32 cellular contexts compared by ENCODE assay signal in the genomic region with DNA sequence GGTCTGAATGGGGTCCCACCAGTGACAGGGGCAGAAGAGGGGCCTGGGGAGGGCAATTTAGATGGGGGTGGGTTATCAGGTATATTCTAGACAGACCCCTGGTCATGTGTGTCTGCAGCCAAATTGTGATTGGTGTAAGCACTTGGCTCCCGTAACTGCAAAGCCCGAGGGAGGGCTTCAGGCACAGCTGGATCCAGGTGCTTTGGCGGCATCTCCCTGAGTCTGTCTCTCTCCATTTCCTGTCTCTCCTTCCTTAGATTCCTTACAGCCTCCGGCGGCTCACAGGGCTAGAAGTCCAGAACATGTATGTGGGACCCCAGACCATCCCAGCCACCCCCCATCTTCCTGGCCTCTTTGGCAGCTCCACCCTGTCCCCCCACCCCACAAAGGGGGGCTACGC. TPM values are rescaled to one million over a fixed set of nuclear protein-coding genes. Genes with fewer than 3 reads are reported as not detected.
"Had no signal": no experiment of that assay in that cellular context is flagged by ENCODE, and none has a peak within 500 bp of the region (broad histone marks: within the 10 kb centered on the region; RNA-seq: fewer than 3 reads in every experiment).

No MANE protein-coding gene starts in this region.

- H3K27me3 ChIP-seq: ascending aorta, cardiac muscle cell, pancreas, sigmoid colon, uterus had no signal

- H3K4me1 Mint-ChIP-seq: endodermal cell, nephron had no signal

- H3K4me3 ChIP-seq: ascending aorta, cardiac muscle cell, pancreas, prostate gland, sigmoid colon, uterus had no signal

- FAIRE-seq: kidney, pancreas, small intestine had no signal

- H3K9me3 Mint-ChIP-seq: brain; endodermal cell; nephron; stimulated activated naive CD8-positive, alpha-beta T cell treated with anti-CD3 and anti-CD28 coated beads, Interleukin-15, amount 100 ng/mL, for 72 hours; type B pancreatic cell; WTC11 had no signal

- H3K9me3 ChIP-seq: ascending aorta, pancreas, prostate gland, sigmoid colon, uterus had no signal

- H3K27me3 Mint-ChIP-seq: activated CD8-positive, alpha-beta memory T cell treated with anti-CD3 and anti-CD28 coated beads, Interleukin-2, amount 10 ng/mL, durations not matched to agents 7 days and 5 days; activated naive CD8-positive, alpha-beta T cell; brain; stimulated activated memory B cell treated with anti-CD40 and anti-IgM and Interleukin-4, amounts not matched to agents 10 μg/mL and 1 μg/mL and 100 μg/mL, for 72 hours; stimulated activated naive CD8-positive, alpha-beta T cell treated with anti-CD3 and anti-CD28 coated beads, Interleukin-15, amount 100 ng/mL, for 72 hours; type B pancreatic cell had no signal

- H3K27ac ChIP-seq: ascending aorta, cardiac muscle cell, pancreas, prostate gland, sigmoid colon, uterus had no signal

- H3K27ac Mint-ChIP-seq: endodermal cell, nephron, T-helper 17 cell, type B pancreatic cell, WTC11 had no signal

- H3K4me1 ChIP-seq: ascending aorta, pancreas, prostate gland, uterus had no signal

- H3K36me3 Mint-ChIP-seq: activated naive CD8-positive, alpha-beta T cell had no signal

- H3K36me3 ChIP-seq: uterus had no signal

- H3K4me3 Mint-ChIP-seq: activated CD8-positive, alpha-beta memory T cell treated with anti-CD3 and anti-CD28 coated beads, Interleukin-2, amount 10 ng/mL, durations not matched to agents 7 days and 5 days; activated CD8-positive, alpha-beta T cell treated with anti-CD3 and anti-CD28 coated beads, Interleukin-2, amount 10 ng/mL, durations not matched to agents 7 days and 5 days; activated naive CD8-positive, alpha-beta T cell; brain; endodermal cell; nephron; stimulated activated memory B cell treated with anti-CD40 and anti-IgM and Interleukin-4, amounts not matched to agents 10 μg/mL and 1 μg/mL and 100 μg/mL, for 72 hours; stimulated activated naive CD8-positive, alpha-beta T cell treated with anti-CD3 and anti-CD28 coated beads, Interleukin-15, amount 100 ng/mL, for 72 hours; T-helper 17 cell; type B pancreatic cell; WTC11 had no signal

- DNase-seq: activated CD4-positive, alpha-beta T cell treated with anti-CD3 and anti-CD28 coated beads for 1 hour; activated CD8-positive, alpha-beta memory T cell treated with anti-CD3 and anti-CD28 coated beads, Interleukin-2, amount 10 ng/mL, durations not matched to agents 7 days and 5 days; activated CD8-positive, alpha-beta T cell treated with anti-CD3 and anti-CD28 coated beads, Interleukin-2, amount 10 ng/mL, durations not matched to agents 7 days and 5 days; activated effector memory CD4-positive, alpha-beta T cell treated with Interleukin-2 at 50 U/mL for 16 hours; activated naive CD4-positive, alpha-beta T cell treated with Interleukin-2 at 50 U/mL for 16 hours; cortex of kidney; endodermal cell; foreskin fibroblast; head of caudate nucleus; hippocampal formation; kidney; left colon; mammary epithelial cell; pancreas; retina; sigmoid colon; small intestine; stimulated activated CD4-positive, alpha-beta T cell treated with anti-CD3 and anti-CD28 coated beads, Interleukin-4, amount 100 ng/mL, for 24 hours; stimulated activated naive CD8-positive, alpha-beta T cell treated with anti-CD3 and anti-CD28 coated beads, Interleukin-15, amount 100 ng/mL, for 72 hours; substantia nigra; T-helper 17 cell; uterus had no signal

- ATAC-seq: activated CD8-positive, alpha-beta memory T cell treated with anti-CD3 and anti-CD28 coated beads, Interleukin-2, amount 10 ng/mL, durations not matched to agents 7 days and 5 days; activated CD8-positive, alpha-beta T cell treated with anti-CD3 and anti-CD28 coated beads, Interleukin-2, amount 10 ng/mL, durations not matched to agents 7 days and 5 days; esophagus mucosa; left colon; pancreas; stimulated activated memory B cell treated with anti-CD40 and anti-IgM and Interleukin-4, amounts not matched to agents 10 μg/mL and 1 μg/mL and 100 μg/mL, for 72 hours; T-helper 17 cell; WTC11 had no signal

RNA-seq across cellular contexts. Expression of gene MEIS3, which starts 38.8 kb away (rescaled TPM):
- total RNA-seq: activated CD8-positive, alpha-beta memory T cell treated with anti-CD3 and anti-CD28 coated beads, Interleukin-2, amount 10 ng/mL, durations not matched to agents 7 days and 5 days; activated CD8-positive, alpha-beta T cell treated with anti-CD3 and anti-CD28 coated beads, Interleukin-2, amount 10 ng/mL, durations not matched to agents 7 days and 5 days had no signal

RNA-seq across cellular contexts. Expression of gene C5AR2, which starts 48.6 kb away (rescaled TPM):
- total RNA-seq: cardiac muscle cell, endodermal cell had no signal
- polyA plus RNA-seq: cardiac muscle cell had no signal
